ENCODE assay signal across 10 cellular contexts in genomic region chr7:49883933-49884332, GRCh38.
"Had no signal": no experiment of that assay in that cellular context is flagged by ENCODE, and none has a peak within 500 bp of the region (broad histone marks: within the 10 kb centered on the region; RNA-seq: fewer than 3 reads in every experiment).

No MANE protein-coding gene starts in this region.

- H3K4me3 Mint-ChIP-seq: HFFc6 had no signal

- DNase-seq: GM23248, H7, HFFc6, KBM-7 had no signal

- H3K9me3 ChIP-seq: HAP-1 had no signal

- H3K4me3 ChIP-seq: GM23248, HAP-1 had no signal

- H3K27ac ChIP-seq: GM23248, HL-60 had no signal

- H3K9ac ChIP-seq: GM23248, KMS-11 had no signal

- H3K27ac Mint-ChIP-seq: HFFc6 had no signal

- H3K4me1 ChIP-seq: HAP-1 had no signal

- FAIRE-seq: HepG2 had no signal

- H2AFZ ChIP-seq: GM23248 had no signal

- H3K9me3 Mint-ChIP-seq: IgD-negative memory B cell had no signal

- H3K36me3 ChIP-seq: HAP-1 had no signal

- ATAC-seq: HCT116, HepG2 had no signal
